Comparison of ENCODE assay signal across 8 cellular contexts in genomic region chr1:35717911-35718476, GRCh38. TPM values are rescaled to one million over a fixed set of nuclear protein-coding genes. Genes with fewer than 3 reads are reported as not detected.
DNase-seq lines count a peak whose midpoint lies in the region; ATAC-seq and TF ChIP-seq lines count a peak whose summit lies in the region.

No MANE protein-coding gene starts in this region.

- intact Hi-C loops in dorsolateral prefrontal cortex (cut with DNase I): loop anchor here in 1 of 2 donors (2.0 to 10.0 kb wide), 2 partner anchors 57 to 77 kb away; partner anchors contain the start of gene PSMB2

- TF ChIP-seq CTCF in AG10803 (conservative IDR thresholded peaks at IDR 0.05; ENCODE audit: low read length): no peak
- TF ChIP-seq CTCF in dorsolateral prefrontal cortex (IDR thresholded peaks at IDR 0.05 in 54 of 56, conservative IDR thresholded peaks at IDR 0.05 in 2 of 56; ENCODE audit: low read depth in 1 of 56, partially characterized antibody in 56 of 56): no peak

- peak overlapping the region; percentile 97 for H3K4me3 ChIP-seq in AG10803 (ENCODE audit: low read length)
- H3K4me3 ChIP-seq in SJSA1: peak overlapping the region; percentile 60
- H3K4me3 ChIP-seq in dorsolateral prefrontal cortex: peak overlapping the region; percentile 74 to 99 (median 93)

- peak overlapping the region; percentile 59; the same call in 1 of the 2 replicates for H3K27ac ChIP-seq in SJSA1
- peak overlapping the region; percentile 58 to 98 (median 93) for H3K27ac ChIP-seq in dorsolateral prefrontal cortex

- no peaks in the 10 kb centered on the region for H3K9me3 ChIP-seq in SJSA1 (replicated peaks)

- peaks cover 37% of the 10 kb centered on the region for H3K36me3 ChIP-seq in SJSA1

- H3K4me1 ChIP-seq in SJSA1 (replicated peaks): peaks cover 16% of the 10 kb centered on the region

- no peaks in the 10 kb centered on the region for H3K27me3 ChIP-seq in SJSA1 (replicated peaks)
- no peaks in the 10 kb centered on the region for H3K27me3 ChIP-seq in dorsolateral prefrontal cortex

- DNase-seq in AG10803 (ENCODE audit: low read depth): peak; percentile 80
- DNase-seq in GOT3 (lab: John Stamatoyannopoulos, UW): peak; percentile 17
- DNase-seq in SJSA1 (ENCODE audit: low read depth in 1 of 2, low spot score in 2 of 2): peak; percentile 73 to 78
- peak in 8 of 10 donors; percentile 64 to 85 (median 69) for DNase-seq in dorsolateral prefrontal cortex
- DNase-seq in lung microvascular endothelial cell (ENCODE audit: low read depth in 2 of 2): peak; percentile 26 to 59
- DNase-seq in superior temporal gyrus (ENCODE audit: extremely low spot score): peak; percentile 58

- ATAC-seq in HG03354 (IDR thresholded peaks at IDR 0.05; ENCODE audit: poor library complexity, severe bottlenecking, unreplicated experiment) (no peak), HG02938 (IDR thresholded peaks at IDR 0.05; ENCODE audit: unreplicated experiment) (no peak)

RNA-seq across cellular contexts. Expression of gene C1orf216, which starts 0.7 kb away (rescaled TPM):
- total RNA-seq in SJSA1 (2014; rRNA removed; shearing (Covaris generic)): 21.5 and 23.9 TPM in 2 replicates
- total RNA-seq in dorsolateral prefrontal cortex (100 to 1,000 TPM in 21 of 120 experiments, 10 to 100 TPM in 99; 32.9 to 119 (median 83.6) TPM), lung microvascular endothelial cell (12.2 and 17.1 TPM in 2 replicates)

RNA-seq across cellular contexts. Expression of gene CLSPN, which starts 51.8 kb away (rescaled TPM):
- 44.1 and 44.5 TPM in 2 replicates for total RNA-seq in SJSA1 (2014; rRNA removed; shearing (Covaris generic))
- total RNA-seq in dorsolateral prefrontal cortex (1 to 10 TPM in 108 of 120 experiments, under 1 TPM in 12; 0.48 to 6.7 (median 2.4) TPM), lung microvascular endothelial cell (3.0 and 7.6 TPM in 2 replicates)

Comparison
In these comparisons a context has a peak if more than half of its experiments do, and no peak if none do; other contexts are left out.
1. DNase-seq: peak in every context shown above with its lines; median percentile 80 in AG10803; 76 in SJSA1; 69 in dorsolateral prefrontal cortex; 58 in superior temporal gyrus; 42 in lung microvascular endothelial cell; 17 in GOT3.